8 cellular contexts compared by ENCODE assay signal in genomic region chr4:168832746-168833575, GRCh38.
A peak's percentile ranks its signal among the peaks of the same experiment; 100 is the strongest.
DNase-seq lines count a peak whose midpoint lies in the region; ATAC-seq, FAIRE-seq and TF ChIP-seq lines count a peak whose summit lies in the region.

No MANE protein-coding gene starts in this region.

- no peaks in the 10 kb centered on the region for H3K79me2 ChIP-seq in DOHH2 (ENCODE audit: control insufficient read depth, low read length)

- DNase-seq in brain microvascular endothelial cell: no peak
- peak; percentile 36 for DNase-seq in inferior parietal cortex (ENCODE audit: extremely low spot score)
- DNase-seq in small intestine: no peak
- DNase-seq in globus pallidus (ENCODE audit: low spot score): no peak
- DNase-seq in NCI-H1092 treated with DMSO at 0.1 percent for 48 hours (lab: John Stamatoyannopoulos, UW): no peak

- no peaks in the 10 kb centered on the region for H3K9me2 ChIP-seq in DOHH2 (replicated peaks; ENCODE audit: control insufficient read depth, low read length)

- H3K4me2 ChIP-seq in DOHH2 (ENCODE audit: low read length): peak overlapping the region; percentile 79

- FAIRE-seq in small intestine (lab: Jason Lieb, UNC): no peak

- H3K27me3 ChIP-seq in DOHH2 (ENCODE audit: control insufficient read depth, low read length): peaks cover 23% of the 10 kb centered on the region
- no peaks in the 10 kb centered on the region for H3K27me3 ChIP-seq in brain microvascular endothelial cell (replicated peaks)
- H3K27me3 ChIP-seq in small intestine (ENCODE audit: control insufficient read depth in 2 of 2, insufficient read depth in 2 of 2, low read length in 2 of 2): no peaks in the 10 kb centered on the region

- H3K4me3 ChIP-seq in DOHH2 (ENCODE audit: low read length) (no peak overlapping the region), brain microvascular endothelial cell (ENCODE audit: low read depth, low read length) (peak overlapping the region; percentile 93), small intestine (ENCODE audit: low read depth in 1 of 2, low read length in 2 of 2) (peak overlapping the region; percentile 62 to 99)

- TF ChIP-seq CTCF in DOHH2 (IDR thresholded peaks at IDR 0.05; ENCODE audit: low read depth, low read length, poor library complexity, severe bottlenecking) (no peak), brain microvascular endothelial cell (IDR thresholded peaks at IDR 0.05; ENCODE audit: low read depth, low read length, missing control alignments) (peak; percentile 60)

- 5 to 7% (median 6%) methylated on average over 52 to 60 of the region's 60 CpGs for WGBS in small intestine, 3 donors

- H3K36me3 ChIP-seq in DOHH2 (ENCODE audit: control insufficient read depth, low read length) (no peaks in the 10 kb centered on the region), KOPT-K1 (ENCODE audit: insufficient read depth, low read length) (no peaks in the 10 kb centered on the region), brain microvascular endothelial cell (replicated peaks) (peaks cover 5% of the 10 kb centered on the region), small intestine (ENCODE audit: control insufficient read depth in 2 of 2, insufficient read depth in 2 of 2, low read length in 2 of 2) (no peaks in the 10 kb centered on the region)

- H4K20me1 ChIP-seq in DOHH2 (ENCODE audit: control insufficient read depth, insufficient read depth, low read depth, low read length): no peaks in the 10 kb centered on the region

- H3F3A ChIP-seq in DOHH2 (ENCODE audit: control insufficient read depth, insufficient read depth): no peaks in the 10 kb centered on the region

- H3K9me3 ChIP-seq in DOHH2 (ENCODE audit: control insufficient read depth, insufficient read depth, low read length): no peaks in the 10 kb centered on the region
- no peaks in the 10 kb centered on the region for H3K9me3 ChIP-seq in KOPT-K1 (ENCODE audit: insufficient read depth, low read length, poor library complexity, severe bottlenecking)
- no peaks in the 10 kb centered on the region for H3K9me3 ChIP-seq in small intestine (ENCODE audit: control insufficient read depth, low read depth)

- H3K27ac ChIP-seq in DOHH2 (ENCODE audit: low read depth, low read length) (no peak overlapping the region), KOPT-K1 (ENCODE audit: low read depth, low read length, poor library complexity, severe bottlenecking) (peak overlapping the region; percentile 59), brain microvascular endothelial cell (peak overlapping the region; percentile 83), small intestine (ENCODE audit: low read depth in 1 of 2, low read length in 1 of 2) (peak overlapping the region; percentile 71 to 83)

- in situ Hi-C loops in brain microvascular endothelial cell (cut with HindIII; ENCODE audit: low pct_ligation_motif_present, low sequenced_read_pairs): no loop called here

- ATAC-seq in GM21515 (IDR thresholded peaks at IDR 0.05; ENCODE audit: unreplicated experiment): no peak

- H3K4me1 ChIP-seq in DOHH2 (ENCODE audit: control insufficient read depth, low read length) (peaks cover 10% of the 10 kb centered on the region), small intestine (ENCODE audit: control insufficient read depth in 2 of 2, insufficient read depth in 1 of 2, low read depth in 1 of 2, low read length in 1 of 2) (no peaks in the 10 kb centered on the region)
